11 cellular contexts compared by ENCODE assay signal in genomic region chr1:159911668-159912067, GRCh38. TPM values are rescaled to one million over a fixed set of nuclear protein-coding genes. Genes with fewer than 3 reads are reported as not detected.
A peak's percentile ranks its signal among the peaks of the same experiment; 100 is the strongest.
DNase-seq lines count a peak whose midpoint lies in the region; ATAC-seq and FAIRE-seq lines count a peak whose summit lies in the region.
"Had no signal": no experiment of that assay in that cellular context is flagged by ENCODE, and none has a peak within 500 bp of the region (broad histone marks: within the 10 kb centered on the region; RNA-seq: fewer than 3 reads in every experiment).

No MANE protein-coding gene starts in this region.

- H3K36me3 Mint-ChIP-seq in activated T-cell treated with anti-CD3 and anti-CD28 coated beads, Interleukin-2, amount 50 U/mL, for 4 hours (ENCODE audit: insufficient read depth): peaks cover 2% of the 10 kb centered on the region

- no peak for DNase-seq in activated T-cell treated with anti-CD3 and anti-CD28 coated beads, Interleukin-2, amount 50 U/mL, for 4 hours
- no peak for DNase-seq in activated T-cell treated with anti-CD3 and anti-CD28 coated beads, Interleukin-2, amount 50 U/mL, for 1 hour
- peak; percentile 56 for DNase-seq in SKM-1 treated with dmso at 0.1 percent for 144 hours (lab: John Stamatoyannopoulos, UW; ENCODE audit: unreplicated experiment)
- no peak for DNase-seq in epithelial cell of prostate (ENCODE audit: low read depth, low spot score)
- peak; percentile 42 for DNase-seq in stimulated activated naive CD8-positive, alpha-beta T cell treated with anti-CD3 and anti-CD28 coated beads, Interleukin-15, Interleukin-2, amounts not matched to agents 100 U/mL and 50 U/mL, for 24 hours
- no peak for DNase-seq in GM19239 (ENCODE audit: insufficient read length, low spot score)
- DNase-seq in HuH-7.5 (ENCODE audit: low spot score): no peak
- DNase-seq in glomerular visceral epithelial cell (ENCODE audit: extremely low spot score): no peak

- ATAC-seq in activated T-cell treated with anti-CD3 and anti-CD28 coated beads, Interleukin-2, amount 50 U/mL, for 4 hours: no peak
- peak; percentile 38 for ATAC-seq in stimulated activated naive CD8-positive, alpha-beta T cell treated with anti-CD3 and anti-CD28 coated beads, Interleukin-15, Interleukin-2, amounts not matched to agents 100 U/mL and 50 U/mL, for 24 hours

- H3K27ac ChIP-seq in epithelial cell of prostate: peak overlapping the region; percentile 22
- H3K27ac ChIP-seq: VCaP had no signal

- no peaks in the 10 kb centered on the region for H3K9me3 Mint-ChIP-seq in activated T-cell treated with anti-CD3 and anti-CD28 coated beads, Interleukin-2, amount 50 U/mL, for 4 hours

- H3K4me3 Mint-ChIP-seq in activated T-cell treated with anti-CD3 and anti-CD28 coated beads, Interleukin-2, amount 50 U/mL, for 4 hours: peak overlapping the region; percentile 17

- peaks cover 63% of the 10 kb centered on the region for H3K4me1 Mint-ChIP-seq in activated T-cell treated with anti-CD3 and anti-CD28 coated beads, Interleukin-2, amount 50 U/mL, for 4 hours (ENCODE audit: low read depth)

- no peaks in the 10 kb centered on the region for H3K27me3 Mint-ChIP-seq in activated T-cell treated with anti-CD3 and anti-CD28 coated beads, Interleukin-2, amount 50 U/mL, for 4 hours (ENCODE audit: low read depth)

- FAIRE-seq in GM19239 (lab: Jason Lieb, UNC): no peak

RNA-seq across cellular contexts. Expression of gene CFAP45, which starts 11.7 kb away (rescaled TPM):
- total RNA-seq in activated T-cell treated with anti-CD3 and anti-CD28 coated beads, Interleukin-2, amount 50 U/mL, for 4 hours: 1 to 10 TPM in 1 of 3 donors, under 1 TPM in 2; 0.82 to 1.2 (median 0.82) TPM

RNA-seq across cellular contexts. Expression of gene TAGLN2, which starts 13.6 kb away (rescaled TPM):
- total RNA-seq in activated T-cell treated with anti-CD3 and anti-CD28 coated beads, Interleukin-2, amount 50 U/mL, for 4 hours: 100 to 1,000 TPM; 338 to 362 (median 353) TPM

RNA-seq across cellular contexts. Expression of gene IGSF9, which starts 33.7 kb away (rescaled TPM):
- total RNA-seq in activated T-cell treated with anti-CD3 and anti-CD28 coated beads, Interleukin-2, amount 50 U/mL, for 4 hours: under 1 TPM; 0.11 to 0.20 (median 0.16) TPM
- total RNA-seq: lung microvascular endothelial cell had no signal

RNA-seq across cellular contexts. Expression of gene SLAMF9, which starts 42.4 kb away (rescaled TPM):
- not detected for total RNA-seq in activated T-cell treated with anti-CD3 and anti-CD28 coated beads, Interleukin-2, amount 50 U/mL, for 4 hours
- total RNA-seq: lung microvascular endothelial cell had no signal

RNA-seq across cellular contexts. Expression of gene VSIG8, which starts 49.2 kb away (rescaled TPM):
- not detected for total RNA-seq in activated T-cell treated with anti-CD3 and anti-CD28 coated beads, Interleukin-2, amount 50 U/mL, for 4 hours
- total RNA-seq: lung microvascular endothelial cell, subcutaneous adipose tissue had no signal

Comparison
In these comparisons a context has a peak if more than half of its experiments do, and no peak if none do; other contexts are left out.
1. DNase-seq: peak in SKM-1 treated with dmso at 0.1 percent for 144 hours (single experiment) and stimulated activated naive CD8-positive, alpha-beta T cell treated with anti-CD3 and anti-CD28 coated beads, Interleukin-15, Interleukin-2, amounts not matched to agents 100 U/mL and 50 U/mL, for 24 hours (single experiment); none in activated T-cell treated with anti-CD3 and anti-CD28 coated beads, Interleukin-2, amount 50 U/mL, for 4 hours (single experiment), activated T-cell treated with anti-CD3 and anti-CD28 coated beads, Interleukin-2, amount 50 U/mL, for 1 hour (single experiment), epithelial cell of prostate (single experiment), GM19239 (single experiment), HuH-7.5 (single experiment) and glomerular visceral epithelial cell (single experiment).